Comparison of ENCODE assay signal across 8 cellular contexts in genomic region chr3:52246264-52246620, GRCh38. TPM values are rescaled to one million over a fixed set of nuclear protein-coding genes. Genes with fewer than 3 reads are reported as not detected.
A peak's percentile ranks its signal among the peaks of the same experiment; 100 is the strongest.
DNase-seq lines count a peak whose midpoint lies in the region; ATAC-seq and TF ChIP-seq lines count a peak whose summit lies in the region.

No MANE protein-coding gene starts in this region.

- H3K79me1 ChIP-seq in neuronal stem cell (ENCODE audit: low read depth, low read length) = no peaks in the 10 kb centered on the region

- peaks cover 29% of the 10 kb centered on the region for H3K36me3 Mint-ChIP-seq in CD4-positive, CD25-positive, alpha-beta regulatory T cell

- peak overlapping the region; percentile 89 for H3K27ac ChIP-seq in CD4-positive, CD25-positive, alpha-beta regulatory T cell (ENCODE audit: insufficient read depth, low read length, poor library complexity, severe bottlenecking)
- H3K27ac ChIP-seq in OCI-LY1 (ENCODE audit: low read depth, low read length, poor library complexity, severe bottlenecking) = peak overlapping the region; percentile 3
- H3K27ac ChIP-seq in epithelial cell of prostate = peak overlapping the region; percentile 67
- no peak overlapping the region for H3K27ac ChIP-seq in neuronal stem cell (replicated peaks; ENCODE audit: low read length)

- no peak overlapping the region for H3K14ac ChIP-seq in neuronal stem cell (ENCODE audit: low read length)

- peaks cover 68% of the 10 kb centered on the region for H3K4me1 ChIP-seq in CD4-positive, CD25-positive, alpha-beta regulatory T cell (ENCODE audit: control insufficient read depth, insufficient read depth, low read length, poor library complexity, severe bottlenecking)
- peaks cover 27% of the 10 kb centered on the region for H3K4me1 ChIP-seq in OCI-LY1 (ENCODE audit: insufficient read depth, low read length, severe bottlenecking)
- H3K4me1 ChIP-seq in neuronal stem cell (ENCODE audit: control insufficient read depth in 2 of 2, insufficient read depth in 1 of 2, low read depth in 1 of 2, low read length in 2 of 2) = peaks cover 0 to 5% of the 10 kb centered on the region in 2 donors

- TF ChIP-seq CTCF in OCI-LY1 (IDR thresholded peaks at IDR 0.05; ENCODE audit: low read length) = no peak

- H2BK12ac ChIP-seq in neuronal stem cell (ENCODE audit: low read length) = no peak overlapping the region

- peak overlapping the region; percentile 76 for H3K18ac ChIP-seq in neuronal stem cell (ENCODE audit: low read length)

- peak; percentile 2 to 3 for ATAC-seq in CD4-positive, CD25-positive, alpha-beta regulatory T cell (ENCODE audit: low read depth in 2 of 2)

- no CpG with 5 or more reads among the region's 8 CpGs for WGBS in neuronal stem cell (ENCODE audit: extremely low coverage in 2 of 2, insufficient read length in 2 of 2, insufficient replicate concordance in 1 of 2), 2 donors

- H3K4me3 ChIP-seq in CD4-positive, CD25-positive, alpha-beta regulatory T cell (ENCODE audit: low read depth, low read length) = peak overlapping the region; percentile 69
- H3K4me3 ChIP-seq in OCI-LY1 (ENCODE audit: low read depth, low read length, poor library complexity, severe bottlenecking) (peak overlapping the region; percentile 66), neuronal stem cell (ENCODE audit: low read length in 2 of 2) (peak overlapping the region in 1 of 2 donors; percentile 78)

- DNase-seq in CD4-positive, CD25-positive, alpha-beta regulatory T cell = no peak
- no peak for DNase-seq in epithelial cell of prostate (ENCODE audit: low read depth, low spot score)
- DNase-seq in neuronal stem cell (ENCODE audit: low spot score) = no peak
- no peak for DNase-seq in RKO (ENCODE audit: low spot score)
- DNase-seq in NCI-H2107 treated with DMSO at 0.1 percent for 48 hours (lab: John Stamatoyannopoulos, UW; ENCODE audit: unreplicated experiment) = no peak
- no peak for DNase-seq in NCI-H1436 (lab: John Stamatoyannopoulos, UW)
- DNase-seq in germinal center (ENCODE audit: low spot score) = no peak

- peak overlapping the region; percentile 91 to 95 (median 94) for H3K27ac Mint-ChIP-seq in CD4-positive, CD25-positive, alpha-beta regulatory T cell

- no peak overlapping the region for H2BK5ac ChIP-seq in neuronal stem cell (ENCODE audit: low read length)

- no peaks in the 10 kb centered on the region for H3K79me2 ChIP-seq in OCI-LY1 (ENCODE audit: insufficient read depth, low read length)

- H3F3A ChIP-seq in OCI-LY1 (ENCODE audit: insufficient read depth, low read length) = no peaks in the 10 kb centered on the region

- no peak overlapping the region for H2BK15ac ChIP-seq in neuronal stem cell (ENCODE audit: low read length)

- H3K4me2 ChIP-seq in OCI-LY1 (ENCODE audit: low read length) = peak overlapping the region; percentile 97
- peak overlapping the region; percentile 82 for H3K4me2 ChIP-seq in neuronal stem cell (ENCODE audit: insufficient read depth, low read length, poor library complexity, severe bottlenecking)

- no peaks in the 10 kb centered on the region for H3K9me2 ChIP-seq in OCI-LY1 (ENCODE audit: low read depth, low read length)

- no peak overlapping the region for H3K4ac ChIP-seq in neuronal stem cell (ENCODE audit: low read length)

- no peaks in the 10 kb centered on the region for H3K27me3 ChIP-seq in CD4-positive, CD25-positive, alpha-beta regulatory T cell (ENCODE audit: control insufficient read depth, insufficient read depth, low read length)
- H3K27me3 ChIP-seq in OCI-LY1 (ENCODE audit: insufficient read depth, low read length) = no peaks in the 10 kb centered on the region
- H3K27me3 ChIP-seq in neuronal stem cell (ENCODE audit: control insufficient read depth in 3 of 3, insufficient read depth in 3 of 3, low read depth in 1 of 3, low read length in 3 of 3) = peaks cover 0 to 26% (median 0%) of the 10 kb centered on the region in 3 experiments

- H4K20me1 ChIP-seq in OCI-LY1 (ENCODE audit: insufficient read depth, low read length) = no peaks in the 10 kb centered on the region

- H3K9me3 Mint-ChIP-seq in CD4-positive, CD25-positive, alpha-beta regulatory T cell = no peaks in the 10 kb centered on the region

- H3K9me3 ChIP-seq in CD4-positive, CD25-positive, alpha-beta regulatory T cell (ENCODE audit: control insufficient read depth in 2 of 2, low read length in 2 of 2) = no peaks in the 10 kb centered on the region
- H3K9me3 ChIP-seq in OCI-LY1 (ENCODE audit: low read length) = no peaks in the 10 kb centered on the region
- peaks cover 4 to 7% of the 10 kb centered on the region in 2 donors for H3K9me3 ChIP-seq in neuronal stem cell (replicated peaks in 1 of 2; ENCODE audit: control insufficient read depth in 2 of 2, insufficient read depth in 1 of 2, low read depth in 1 of 2, low read length in 2 of 2)

- no peak overlapping the region for H2AK5ac ChIP-seq in neuronal stem cell (ENCODE audit: low read depth, low read length)

- peak overlapping the region; percentile 87 to 96 (median 94) for H3K4me3 Mint-ChIP-seq in CD4-positive, CD25-positive, alpha-beta regulatory T cell

- H3K9ac ChIP-seq in OCI-LY1 (ENCODE audit: low read length) (peak overlapping the region; percentile 45; the same call in 1 of the 2 replicates), neuronal stem cell (ENCODE audit: low read depth, low read length, poor library complexity) (no peak overlapping the region)

- H3K4me1 Mint-ChIP-seq in CD4-positive, CD25-positive, alpha-beta regulatory T cell = peaks cover 8 to 88% (median 60%) of the 10 kb centered on the region in 4 donors

- H2BK120ac ChIP-seq in neuronal stem cell (ENCODE audit: low read depth, low read length) = no peak overlapping the region

- no peak overlapping the region for H2AFZ ChIP-seq in OCI-LY1 (ENCODE audit: low read length)
- peak overlapping the region; percentile 21 for H2AFZ ChIP-seq in neuronal stem cell (ENCODE audit: low read length)

- no peaks in the 10 kb centered on the region for H3K27me3 Mint-ChIP-seq in CD4-positive, CD25-positive, alpha-beta regulatory T cell

- no peak overlapping the region for H4K91ac ChIP-seq in neuronal stem cell (ENCODE audit: low read depth, low read length, poor library complexity)

- peaks cover 20% of the 10 kb centered on the region for H3K36me3 ChIP-seq in CD4-positive, CD25-positive, alpha-beta regulatory T cell (ENCODE audit: control insufficient read depth, insufficient read depth, low read length)
- H3K36me3 ChIP-seq in OCI-LY1 (ENCODE audit: insufficient read depth, low read length) (peaks cover 22% of the 10 kb centered on the region; the same call in 1 of the 2 replicates), neuronal stem cell (replicated peaks in 1 of 2; ENCODE audit: control insufficient read depth in 2 of 2, insufficient read depth in 2 of 2, low read length in 2 of 2) (peaks cover 4 to 25% of the 10 kb centered on the region in 2 donors)

- no peak overlapping the region for H4K8ac ChIP-seq in neuronal stem cell (ENCODE audit: low read depth, low read length)

- no peak overlapping the region for H3K23ac ChIP-seq in neuronal stem cell (ENCODE audit: low read depth, low read length, poor library complexity)

RNA-seq across cellular contexts. Expression of gene PPM1M, which starts 0.7 kb away (rescaled TPM):
- 80.7 TPM for total RNA-seq in CD4-positive, CD25-positive, alpha-beta regulatory T cell
- 100 to 1,000 TPM in 1 of 4 donors, 10 to 100 TPM in 3; 55.5 to 104 (median 74.9) TPM for polyA plus RNA-seq in CD4-positive, CD25-positive, alpha-beta regulatory T cell
- polyA plus RNA-seq in neuronal stem cell (2013, experiment 1 of 2) = 3.5 TPM
- 3.7 TPM for polyA plus RNA-seq in neuronal stem cell (2013, experiment 2 of 2)

RNA-seq across cellular contexts. Expression of gene TWF2, which starts 7.3 kb away (rescaled TPM):
- total RNA-seq in CD4-positive, CD25-positive, alpha-beta regulatory T cell = 62.4 TPM
- polyA plus RNA-seq in CD4-positive, CD25-positive, alpha-beta regulatory T cell = 100 to 1,000 TPM; 116 to 142 (median 131) TPM
- polyA plus RNA-seq in neuronal stem cell (2013, experiment 1 of 2) = 21.7 TPM
- polyA plus RNA-seq in neuronal stem cell (2013, experiment 2 of 2) = 20.9 TPM

RNA-seq across cellular contexts. Expression of gene TLR9, which starts 20.8 kb away (rescaled TPM):
- total RNA-seq in CD4-positive, CD25-positive, alpha-beta regulatory T cell = 0.27 TPM
- under 1 TPM in 1 of 4 donors, not detected in 3; 0.16 TPM for polyA plus RNA-seq in CD4-positive, CD25-positive, alpha-beta regulatory T cell
- polyA plus RNA-seq in neuronal stem cell (2013, experiment 1 of 2) = 0.04 TPM
- polyA plus RNA-seq in neuronal stem cell (2013, experiment 2 of 2) = 0.10 TPM

RNA-seq across cellular contexts. Expression of gene WDR82, which starts 32.2 kb away (rescaled TPM):
- 116 TPM for total RNA-seq in CD4-positive, CD25-positive, alpha-beta regulatory T cell
- polyA plus RNA-seq in CD4-positive, CD25-positive, alpha-beta regulatory T cell = 100 to 1,000 TPM in 2 of 4 donors, 10 to 100 TPM in 2; 85.9 to 111 (median 103) TPM
- 37.2 TPM for polyA plus RNA-seq in neuronal stem cell (2013, experiment 1 of 2)
- polyA plus RNA-seq in neuronal stem cell (2013, experiment 2 of 2) = 38.6 TPM

RNA-seq across cellular contexts. Expression of gene GLYCTK, which starts 41.4 kb away (rescaled TPM):
- total RNA-seq in CD4-positive, CD25-positive, alpha-beta regulatory T cell = 41.8 TPM
- 10 to 100 TPM; 11.1 to 17.9 (median 13.1) TPM for polyA plus RNA-seq in CD4-positive, CD25-positive, alpha-beta regulatory T cell
- polyA plus RNA-seq in neuronal stem cell (2013, experiment 1 of 2) = 0.85 TPM
- 1.1 TPM for polyA plus RNA-seq in neuronal stem cell (2013, experiment 2 of 2)
